Comparison of ENCODE assay signal across 1 cellular context in genomic region chr16:67668495-67669157, GRCh38.
TF ChIP-seq lines count a peak whose summit lies in the region.

No MANE protein-coding gene starts in this region.

TF ChIP-seq in K562, 482 proteins besides CTCF, POLR2A, EP300 and RAD21:
- peak; percentile 25; the same call in 1 of the 2 replicates for TF ChIP-seq SAFB (IDR thresholded peaks at IDR 0.05; ENCODE audit: borderline replicate concordance, low read depth, low read length)
- TF ChIP-seq, protein P1, sequence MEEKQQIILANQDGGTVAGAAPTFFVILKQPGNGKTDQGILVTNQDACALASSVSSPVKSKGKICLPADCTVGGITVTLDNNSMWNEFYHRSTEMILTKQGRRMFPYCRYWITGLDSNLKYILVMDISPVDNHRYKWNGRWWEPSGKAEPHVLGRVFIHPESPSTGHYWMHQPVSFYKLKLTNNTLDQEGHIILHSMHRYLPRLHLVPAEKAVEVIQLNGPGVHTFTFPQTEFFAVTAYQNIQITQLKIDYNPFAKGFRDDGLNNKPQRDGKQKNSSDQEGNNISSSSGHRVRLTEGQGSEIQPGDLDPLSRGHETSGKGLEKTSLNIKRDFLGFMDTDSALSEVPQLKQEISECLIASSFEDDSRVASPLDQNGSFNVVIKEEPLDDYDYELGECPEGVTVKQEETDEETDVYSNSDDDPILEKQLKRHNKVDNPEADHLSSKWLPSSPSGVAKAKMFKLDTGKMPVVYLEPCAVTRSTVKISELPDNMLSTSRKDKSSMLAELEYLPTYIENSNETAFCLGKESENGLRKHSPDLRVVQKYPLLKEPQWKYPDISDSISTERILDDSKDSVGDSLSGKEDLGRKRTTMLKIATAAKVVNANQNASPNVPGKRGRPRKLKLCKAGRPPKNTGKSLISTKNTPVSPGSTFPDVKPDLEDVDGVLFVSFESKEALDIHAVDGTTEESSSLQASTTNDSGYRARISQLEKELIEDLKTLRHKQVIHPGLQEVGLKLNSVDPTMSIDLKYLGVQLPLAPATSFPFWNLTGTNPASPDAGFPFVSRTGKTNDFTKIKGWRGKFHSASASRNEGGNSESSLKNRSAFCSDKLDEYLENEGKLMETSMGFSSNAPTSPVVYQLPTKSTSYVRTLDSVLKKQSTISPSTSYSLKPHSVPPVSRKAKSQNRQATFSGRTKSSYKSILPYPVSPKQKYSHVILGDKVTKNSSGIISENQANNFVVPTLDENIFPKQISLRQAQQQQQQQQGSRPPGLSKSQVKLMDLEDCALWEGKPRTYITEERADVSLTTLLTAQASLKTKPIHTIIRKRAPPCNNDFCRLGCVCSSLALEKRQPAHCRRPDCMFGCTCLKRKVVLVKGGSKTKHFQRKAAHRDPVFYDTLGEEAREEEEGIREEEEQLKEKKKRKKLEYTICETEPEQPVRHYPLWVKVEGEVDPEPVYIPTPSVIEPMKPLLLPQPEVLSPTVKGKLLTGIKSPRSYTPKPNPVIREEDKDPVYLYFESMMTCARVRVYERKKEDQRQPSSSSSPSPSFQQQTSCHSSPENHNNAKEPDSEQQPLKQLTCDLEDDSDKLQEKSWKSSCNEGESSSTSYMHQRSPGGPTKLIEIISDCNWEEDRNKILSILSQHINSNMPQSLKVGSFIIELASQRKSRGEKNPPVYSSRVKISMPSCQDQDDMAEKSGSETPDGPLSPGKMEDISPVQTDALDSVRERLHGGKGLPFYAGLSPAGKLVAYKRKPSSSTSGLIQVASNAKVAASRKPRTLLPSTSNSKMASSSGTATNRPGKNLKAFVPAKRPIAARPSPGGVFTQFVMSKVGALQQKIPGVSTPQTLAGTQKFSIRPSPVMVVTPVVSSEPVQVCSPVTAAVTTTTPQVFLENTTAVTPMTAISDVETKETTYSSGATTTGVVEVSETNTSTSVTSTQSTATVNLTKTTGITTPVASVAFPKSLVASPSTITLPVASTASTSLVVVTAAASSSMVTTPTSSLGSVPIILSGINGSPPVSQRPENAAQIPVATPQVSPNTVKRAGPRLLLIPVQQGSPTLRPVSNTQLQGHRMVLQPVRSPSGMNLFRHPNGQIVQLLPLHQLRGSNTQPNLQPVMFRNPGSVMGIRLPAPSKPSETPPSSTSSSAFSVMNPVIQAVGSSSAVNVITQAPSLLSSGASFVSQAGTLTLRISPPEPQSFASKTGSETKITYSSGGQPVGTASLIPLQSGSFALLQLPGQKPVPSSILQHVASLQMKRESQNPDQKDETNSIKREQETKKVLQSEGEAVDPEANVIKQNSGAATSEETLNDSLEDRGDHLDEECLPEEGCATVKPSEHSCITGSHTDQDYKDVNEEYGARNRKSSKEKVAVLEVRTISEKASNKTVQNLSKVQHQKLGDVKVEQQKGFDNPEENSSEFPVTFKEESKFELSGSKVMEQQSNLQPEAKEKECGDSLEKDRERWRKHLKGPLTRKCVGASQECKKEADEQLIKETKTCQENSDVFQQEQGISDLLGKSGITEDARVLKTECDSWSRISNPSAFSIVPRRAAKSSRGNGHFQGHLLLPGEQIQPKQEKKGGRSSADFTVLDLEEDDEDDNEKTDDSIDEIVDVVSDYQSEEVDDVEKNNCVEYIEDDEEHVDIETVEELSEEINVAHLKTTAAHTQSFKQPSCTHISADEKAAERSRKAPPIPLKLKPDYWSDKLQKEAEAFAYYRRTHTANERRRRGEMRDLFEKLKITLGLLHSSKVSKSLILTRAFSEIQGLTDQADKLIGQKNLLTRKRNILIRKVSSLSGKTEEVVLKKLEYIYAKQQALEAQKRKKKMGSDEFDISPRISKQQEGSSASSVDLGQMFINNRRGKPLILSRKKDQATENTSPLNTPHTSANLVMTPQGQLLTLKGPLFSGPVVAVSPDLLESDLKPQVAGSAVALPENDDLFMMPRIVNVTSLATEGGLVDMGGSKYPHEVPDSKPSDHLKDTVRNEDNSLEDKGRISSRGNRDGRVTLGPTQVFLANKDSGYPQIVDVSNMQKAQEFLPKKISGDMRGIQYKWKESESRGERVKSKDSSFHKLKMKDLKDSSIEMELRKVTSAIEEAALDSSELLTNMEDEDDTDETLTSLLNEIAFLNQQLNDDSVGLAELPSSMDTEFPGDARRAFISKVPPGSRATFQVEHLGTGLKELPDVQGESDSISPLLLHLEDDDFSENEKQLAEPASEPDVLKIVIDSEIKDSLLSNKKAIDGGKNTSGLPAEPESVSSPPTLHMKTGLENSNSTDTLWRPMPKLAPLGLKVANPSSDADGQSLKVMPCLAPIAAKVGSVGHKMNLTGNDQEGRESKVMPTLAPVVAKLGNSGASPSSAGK (IDR thresholded peaks at IDR 0.05) = no peak
- TF ChIP-seq SMC3 (conservative IDR thresholded peaks at IDR 0.05; ENCODE audit: insufficient read depth, low read depth, low read length) = 0 out of 2 replicates have a peak, but pooled peaks have one; percentile 33
TF ChIP-seq in K562: peak in this region for 2.
